In the genomic region with DNA sequence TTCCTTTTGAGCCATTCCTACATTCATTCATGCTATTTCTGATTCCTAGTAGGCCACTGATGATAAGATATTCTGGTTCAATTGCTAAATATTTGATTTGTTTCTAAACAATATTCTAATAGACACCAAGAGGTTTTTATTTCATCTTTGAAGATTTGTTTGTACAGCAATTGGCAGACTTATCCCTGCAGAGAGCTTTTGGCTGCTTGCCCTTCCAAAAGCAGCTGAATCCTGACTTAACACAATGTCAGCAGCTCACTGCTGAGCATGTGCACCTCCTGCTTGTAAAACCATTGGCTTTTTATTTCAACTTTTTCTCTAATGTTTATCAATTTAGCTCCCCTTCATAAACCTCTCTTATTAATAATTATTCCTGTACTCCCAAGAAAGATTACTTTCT, we compare ENCODE assay signal across 13 cellular contexts. TPM values are rescaled to one million over a fixed set of nuclear protein-coding genes. Genes with fewer than 3 reads are reported as not detected.
A peak's percentile ranks its signal among the peaks of the same experiment; 100 is the strongest.
DNase-seq lines count a peak whose midpoint lies in the region; ATAC-seq and TF ChIP-seq lines count a peak whose summit lies in the region.
"Had no signal": no experiment of that assay in that cellular context is flagged by ENCODE, and none has a peak within 500 bp of the region (broad histone marks: within the 10 kb centered on the region; RNA-seq: fewer than 3 reads in every experiment).

No MANE protein-coding gene starts in this region.

- no peaks in the 10 kb centered on the region for H3K9me3 Mint-ChIP-seq in naive thymus-derived CD8-positive, alpha-beta T cell

- intact Hi-C loops in Right ventricle myocardium inferior (cut with DNase I) (loop anchor here (10.0 kb wide), 1 partner anchor 185 kb away; a partner anchor contains a TSS), cardiac septum (cut with DNase I) (no loop called here), heart right ventricle (cut with DNase I) (loop anchor here in 1 of 10 donors (10.0 kb wide), 1 partner anchor 355 kb away; no protein-coding TSS in a partner anchor), testis (cut with DNase I; ENCODE audit: low total_unique reads) (no loop called here), tibial artery (cut with DNase I; ENCODE audit: low total_unique reads) (no loop called here)

- no peak for DNase-seq in Right ventricle myocardium inferior (ENCODE audit: missing footprints)
- DNase-seq in cardiac septum (ENCODE audit: low spot score) = no peak
- peak; percentile 52 to 69 for DNase-seq in SJCRH30
- peak; percentile 12 to 25 for DNase-seq in heart right ventricle
- peak; percentile 43 for DNase-seq in testis
- DNase-seq in ACHN = no peak
- no peak for DNase-seq in tibial artery
- no peak for DNase-seq in naive thymus-derived CD8-positive, alpha-beta T cell

- H3K27ac ChIP-seq in SJCRH30 (no peak overlapping the region), heart right ventricle (no peak overlapping the region), testis (no peak overlapping the region), tibial artery (no peak overlapping the region)
- H3K27ac ChIP-seq: ascending aorta, ovary had no signal

- ATAC-seq in Right ventricle myocardium inferior = peak; percentile 46
- peak in 1 of 8 donors; percentile 45 for ATAC-seq in heart right ventricle
- ATAC-seq in naive thymus-derived CD8-positive, alpha-beta T cell = no peak
- ATAC-seq: esophagus mucosa, left colon had no signal

- H3K4me1 ChIP-seq in SJCRH30 (peaks cover 4% of the 10 kb centered on the region), heart right ventricle (peaks cover 0 to 8% (median 0%) of the 10 kb centered on the region in 9 donors), testis (no peaks in the 10 kb centered on the region), tibial artery (no peaks in the 10 kb centered on the region)
- H3K4me1 ChIP-seq: ascending aorta had no signal

- H3K36me3 ChIP-seq in SJCRH30 (no peaks in the 10 kb centered on the region), heart right ventricle (no peaks in the 10 kb centered on the region), testis (ENCODE audit: low read depth, missing control alignments) (no peaks in the 10 kb centered on the region), tibial artery (no peaks in the 10 kb centered on the region)
- H3K36me3 ChIP-seq: ascending aorta, ovary had no signal

- H3K4me3 Mint-ChIP-seq in naive thymus-derived CD8-positive, alpha-beta T cell = no peak overlapping the region

- POLR2A ChIA-PET in naive thymus-derived CD8-positive, alpha-beta T cell (lab: Charles Lee) = no interaction called here

- no peaks in the 10 kb centered on the region for H3K4me1 Mint-ChIP-seq in naive thymus-derived CD8-positive, alpha-beta T cell

- TF ChIP-seq CTCF in heart right ventricle (IDR thresholded peaks at IDR 0.05) (no peak), testis (IDR thresholded peaks at IDR 0.05) (no peak), tibial artery (IDR thresholded peaks at IDR 0.05) (no peak)

- peaks cover 0 to 5% (median 1%) of the 10 kb centered on the region in 5 donors for H3K27me3 Mint-ChIP-seq in naive thymus-derived CD8-positive, alpha-beta T cell

- H3K36me3 Mint-ChIP-seq in naive thymus-derived CD8-positive, alpha-beta T cell = no peaks in the 10 kb centered on the region

- in situ Hi-C loops in ACHN (cut with HindIII; ENCODE audit: low pct_ligation_motif_present, low pct_unique_long_range_greater_than_20kb, low sequenced_read_pairs) = no loop called here

- H3K9me3 ChIP-seq in SJCRH30 (replicated peaks) = no peaks in the 10 kb centered on the region
- no peaks in the 10 kb centered on the region for H3K9me3 ChIP-seq in heart right ventricle
- H3K9me3 ChIP-seq in testis = no peaks in the 10 kb centered on the region
- no peaks in the 10 kb centered on the region for H3K9me3 ChIP-seq in tibial artery
- H3K9me3 ChIP-seq: ascending aorta, ovary had no signal

- TF ChIP-seq POLR2A in testis (IDR thresholded peaks at IDR 0.05) = no peak

- H3K4me3 ChIP-seq in SJCRH30 (no peak overlapping the region), heart right ventricle (no peak overlapping the region), testis (no peak overlapping the region), tibial artery (no peak overlapping the region)
- H3K4me3 ChIP-seq: ascending aorta, ovary had no signal

- H3K27ac Mint-ChIP-seq in naive thymus-derived CD8-positive, alpha-beta T cell = no peak overlapping the region

- H3K27me3 ChIP-seq in SJCRH30 = no peaks in the 10 kb centered on the region
- H3K27me3 ChIP-seq in heart right ventricle = no peaks in the 10 kb centered on the region
- H3K27me3 ChIP-seq in testis = no peaks in the 10 kb centered on the region
- H3K27me3 ChIP-seq in tibial artery = no peaks in the 10 kb centered on the region
- H3K27me3 ChIP-seq: ascending aorta, ovary had no signal

RNA-seq across cellular contexts. Expression of a gene that starts 45.3 kb away (rescaled TPM):
- total RNA-seq in Right ventricle myocardium inferior = 3.7 TPM
- total RNA-seq in cardiac septum = 2.5 TPM
- not detected in 2 replicates for total RNA-seq in SJCRH30 (2014; rRNA removed; shearing (Covaris generic))
- total RNA-seq in heart right ventricle = 1 to 10 TPM in 7 of 10 donors, under 1 TPM in 3; 0.20 to 3.9 (median 2.3) TPM
- 1 to 10 TPM in 1 of 2 donors, under 1 TPM in 1; 0.80 to 2.8 TPM for polyA plus RNA-seq in heart right ventricle
- 1 to 10 TPM; 4.8 to 7.1 TPM for total RNA-seq in testis
- 17.4 TPM for polyA plus RNA-seq in testis (ENCODE audit: insufficient read depth, low read depth, low replicate concordance)
- under 1 TPM; 0.08 to 0.11 TPM for total RNA-seq in naive thymus-derived CD8-positive, alpha-beta T cell
- not detected for polyA plus RNA-seq in naive thymus-derived CD8-positive, alpha-beta T cell
- total RNA-seq: RPMI7951 had no signal

Comparison
In these comparisons a context has a peak if more than half of its experiments do, and no peak if none do; other contexts are left out.
1. DNase-seq: peak in SJCRH30 (2 of 2), heart right ventricle (2 of 2) and testis (single experiment); none in Right ventricle myocardium inferior (single experiment), cardiac septum (single experiment), ACHN (single experiment), tibial artery (0 of 2) and naive thymus-derived CD8-positive, alpha-beta T cell (0 of 10).